In genomic region chr6:129765008-129765407, GRCh38 we compare ENCODE assay signal across 32 cellular contexts.
"Had no signal": no experiment of that assay in that cellular context is flagged by ENCODE, and none has a peak within 500 bp of the region (broad histone marks: within the 10 kb centered on the region; RNA-seq: fewer than 3 reads in every experiment).

No MANE protein-coding gene starts in this region.

- H3K9me3 Mint-ChIP-seq: activated CD4-positive, alpha-beta memory T cell treated with anti-CD3 and anti-CD28 coated beads for 36 hours; activated naive CD4-positive, alpha-beta T cell treated with anti-CD3 and anti-CD28 coated beads for 36 hours; activated naive CD4-positive, alpha-beta T cell treated with anti-CD3 and anti-CD28 coated beads, Interleukin-2, amount 50 U/mL, for 72 hours; activated T-cell treated with anti-CD3 and anti-CD28 coated beads, Interleukin-2, amount 50 U/mL, for 4 hours; activated T-helper 1 cell treated with anti-CD3 and anti-CD28 coated beads, Interleukin-12 subunit alpha, Interleukin-12 subunit beta, Interleukin-2, Interleukin-4 antibody, amounts not matched to agents 30 ng/mL and 10 ng/mL and 1 ng/mL, durations not matched to agents 14 hours and 24 hours and 36 hours had no signal

- H3K27ac ChIP-seq: adrenal gland, body of pancreas, breast epithelium, KMS-11, SK-N-MC, WERI-Rb-1 had no signal

- DNase-seq: activated CD4-positive, alpha-beta memory T cell treated with anti-CD3 and anti-CD28 coated beads for 36 hours; activated CD4-positive, alpha-beta T cell treated with anti-CD3 and anti-CD28 coated beads for 36 hours; activated CD4-positive, alpha-beta T cell treated with anti-CD3 and anti-CD28 coated beads, Interleukin-2, amount 50 U/mL, for 1 hour; activated CD8-positive, alpha-beta memory T cell treated with anti-CD3 and anti-CD28 coated beads, Interleukin-2, amount 50 U/mL, for 4 hours; activated gamma-delta T cell treated with Interleukin-2 at 50 U/mL for 16 hours; activated naive CD4-positive, alpha-beta T cell treated with anti-CD3 and anti-CD28 coated beads for 36 hours; activated T-cell treated with anti-CD3 and anti-CD28 coated beads for 4 hours; activated T-cell treated with anti-CD3 and anti-CD28 coated beads, Interleukin-2, amount 50 U/mL, for 4 hours; adrenal gland; body of pancreas; NCI-H1092 treated with DMSO at 0.1 percent for 48 hours; NCI-H1417; NCI-H146; NCI-H187 treated with DMSO at 0.1 percent for 48 hours; NCI-H2081; NCI-H2171 treated with DMSO at 0.1 percent for 48 hours; NCI-H2227 treated with DMSO at 0.1 percent for 48 hours; NCI-H446 treated with DMSO at 0.1 percent for 48 hours; NCI-H524; NCI-H69; NCI-H82; NK-92 treated with Interleukin-12 subunit alpha and Interleukin-12 subunit beta, amount 100 ng/mL, for 24 hours; SJCRH30; T1000; WERI-Rb-1 had no signal

- H3K9me3 ChIP-seq: adrenal gland, body of pancreas, breast epithelium, SJCRH30 had no signal

- ATAC-seq: activated CD4-positive, alpha-beta T cell treated with anti-CD3 and anti-CD28 coated beads for 36 hours; activated naive CD4-positive, alpha-beta T cell treated with anti-CD3 and anti-CD28 coated beads, Interleukin-2, amount 50 U/mL, for 72 hours; activated T-cell treated with anti-CD3 and anti-CD28 coated beads, Interleukin-2, amount 50 U/mL, for 4 hours; body of pancreas; Panc1 had no signal

- H3K4me3 Mint-ChIP-seq: activated CD4-positive, alpha-beta memory T cell treated with anti-CD3 and anti-CD28 coated beads for 36 hours; activated CD4-positive, alpha-beta T cell treated with anti-CD3 and anti-CD28 coated beads for 36 hours; activated naive CD4-positive, alpha-beta T cell treated with anti-CD3 and anti-CD28 coated beads for 36 hours; activated T-cell treated with anti-CD3 and anti-CD28 coated beads, Interleukin-2, amount 50 U/mL, for 4 hours; activated T-helper 1 cell treated with anti-CD3 and anti-CD28 coated beads, Interleukin-12 subunit alpha, Interleukin-12 subunit beta, Interleukin-2, Interleukin-4 antibody, amounts not matched to agents 30 ng/mL and 10 ng/mL and 1 ng/mL, durations not matched to agents 14 hours and 24 hours and 36 hours had no signal

- FAIRE-seq: astrocyte had no signal

- H3K36me3 ChIP-seq: adrenal gland, breast epithelium, SJCRH30, WERI-Rb-1 had no signal

- H3K4me1 ChIP-seq: breast epithelium had no signal

- H3K27ac Mint-ChIP-seq: activated CD4-positive, alpha-beta memory T cell treated with anti-CD3 and anti-CD28 coated beads for 36 hours; activated CD4-positive, alpha-beta T cell treated with anti-CD3 and anti-CD28 coated beads for 36 hours; activated naive CD4-positive, alpha-beta T cell treated with anti-CD3 and anti-CD28 coated beads for 36 hours; activated naive CD4-positive, alpha-beta T cell treated with anti-CD3 and anti-CD28 coated beads, Interleukin-2, amount 50 U/mL, for 72 hours; activated T-helper 1 cell treated with anti-CD3 and anti-CD28 coated beads, Interleukin-12 subunit alpha, Interleukin-12 subunit beta, Interleukin-2, Interleukin-4 antibody, amounts not matched to agents 30 ng/mL and 10 ng/mL and 1 ng/mL, durations not matched to agents 14 hours and 24 hours and 36 hours had no signal

- H3K9ac ChIP-seq: KMS-11 had no signal

- H3K36me3 Mint-ChIP-seq: activated CD4-positive, alpha-beta memory T cell treated with anti-CD3 and anti-CD28 coated beads for 36 hours; activated naive CD4-positive, alpha-beta T cell treated with anti-CD3 and anti-CD28 coated beads, Interleukin-2, amount 50 U/mL, for 72 hours had no signal

- H3K4me2 ChIP-seq: KMS-11 had no signal

- H3K4me3 ChIP-seq: adrenal gland, body of pancreas, breast epithelium, SJCRH30, SK-N-MC had no signal

- H3K27me3 ChIP-seq: SJCRH30 had no signal
